Comparison of ENCODE assay signal across 9 cellular contexts in the genomic region with DNA sequence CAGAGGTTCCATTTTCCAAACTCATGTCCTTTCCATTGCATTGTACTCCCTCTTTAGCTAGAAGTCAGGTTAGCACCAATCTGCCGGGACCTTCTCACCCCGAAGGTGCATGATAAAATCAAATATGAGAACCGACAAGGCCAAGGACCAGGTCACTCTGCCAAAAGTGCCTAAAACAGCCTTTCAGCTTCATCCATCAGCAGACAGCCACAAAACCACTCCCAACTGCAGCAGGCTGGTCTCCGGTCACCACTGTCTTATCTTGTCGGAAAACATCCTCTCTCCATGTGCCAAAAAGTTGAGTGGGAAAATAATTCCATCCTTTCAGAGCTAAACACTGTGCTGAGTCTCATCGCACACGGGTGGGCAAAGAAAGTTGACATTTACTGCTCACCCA. TPM values are rescaled to one million over a fixed set of nuclear protein-coding genes. Genes with fewer than 3 reads are reported as not detected.
DNase-seq lines count a peak whose midpoint lies in the region; ATAC-seq, FAIRE-seq and TF ChIP-seq lines count a peak whose summit lies in the region.
"Had no signal": no experiment of that assay in that cellular context is flagged by ENCODE, and none has a peak within 500 bp of the region (broad histone marks: within the 10 kb centered on the region; RNA-seq: fewer than 3 reads in every experiment).

No MANE protein-coding gene starts in this region.

- no peak for FAIRE-seq in astrocyte (lab: Jason Lieb, UNC)
- FAIRE-seq: TTC549 had no signal

- H3K27ac Mint-ChIP-seq in astrocyte (ENCODE audit: unreplicated experiment), result no peak overlapping the region

- H2AFZ ChIP-seq in astrocyte (ENCODE audit: low read depth, low read length), result no peak overlapping the region
- no peak overlapping the region for H2AFZ ChIP-seq in mesenchymal stem cell (ENCODE audit: low read depth, low read length)

- H3K9me3 Mint-ChIP-seq in astrocyte (ENCODE audit: unreplicated experiment), result no peaks in the 10 kb centered on the region

- H3K27ac ChIP-seq in heart right ventricle, result peak overlapping the region in 6 of 10 donors; percentile 30 to 97 (median 93)
- H3K27ac ChIP-seq in astrocyte (ENCODE audit: low read depth, low read length), result no peak overlapping the region
- H3K27ac ChIP-seq in mesenchymal stem cell (ENCODE audit: low read length, poor library complexity, severe bottlenecking), result no peak overlapping the region
- H3K27ac ChIP-seq in vagina, result peak overlapping the region; percentile 85

- no peak overlapping the region for H3K14ac ChIP-seq in mesenchymal stem cell (ENCODE audit: low read length in 2 of 2)

- H3K27me3 Mint-ChIP-seq in astrocyte (ENCODE audit: low read depth, unreplicated experiment), result no peaks in the 10 kb centered on the region

- H3K4me2 ChIP-seq in astrocyte (ENCODE audit: low read length) (peak overlapping the region; percentile 94), mesenchymal stem cell (ENCODE audit: low read length, poor library complexity, severe bottlenecking) (no peak overlapping the region)

- peaks cover 4% of the 10 kb centered on the region for H3K36me3 Mint-ChIP-seq in astrocyte (ENCODE audit: low read depth, unreplicated experiment)

- H2BK15ac ChIP-seq in mesenchymal stem cell (ENCODE audit: low read depth, poor library complexity, severe bottlenecking), result no peak overlapping the region

- peaks cover 64% of the 10 kb centered on the region for H3K79me2 ChIP-seq in astrocyte (ENCODE audit: insufficient read depth, low read length)

- intact Hi-C loops in heart right ventricle (cut with DNase I) (loop anchor here in 3 of 10 donors (2.0 to 10.0 kb wide), 3 partner anchors 30 to 72 kb away; no protein-coding TSS in a partner anchor), left ventricle myocardium superior (cut with micrococcal nuclease) (no loop called here), vagina (cut with DNase I) (loop anchor here (5.0 kb wide), 1 partner anchor 60 kb away; a partner anchor contains a TSS)

- H3K9ac ChIP-seq in astrocyte (ENCODE audit: low read length) (peak overlapping the region; percentile 79), mesenchymal stem cell (ENCODE audit: low read length) (peak overlapping the region; percentile 87)

- H3K79me1 ChIP-seq in mesenchymal stem cell (replicated peaks; ENCODE audit: low read length, poor library complexity, severe bottlenecking), result peaks cover 32% of the 10 kb centered on the region

- no peak for TF ChIP-seq POLR2A in vagina (IDR thresholded peaks at IDR 0.05)

- no peak overlapping the region for H4K91ac ChIP-seq in mesenchymal stem cell (ENCODE audit: low read length)

- ATAC-seq in heart right ventricle, result no peak
- no peak for ATAC-seq in left ventricle myocardium superior

- no peak overlapping the region for H3K23ac ChIP-seq in mesenchymal stem cell (ENCODE audit: low read length in 2 of 2)

- DNase-seq in heart right ventricle (no peak), left ventricle myocardium superior (no peak), astrocyte (ENCODE audit: low read depth) (no peak), mesenchymal stem cell (peak; percentile 22), vagina (ENCODE audit: extremely low spot score in 2 of 2) (no peak), NCI-H526 (lab: John Stamatoyannopoulos, UW) (no peak), NOMO-1 (lab: John Stamatoyannopoulos, UW; ENCODE audit: unreplicated experiment in 2 of 2) (no peak), NCI-H1417 (lab: John Stamatoyannopoulos, UW) (no peak)

- H3K18ac ChIP-seq in mesenchymal stem cell (ENCODE audit: low read depth in 1 of 2, low read length in 2 of 2), result peak overlapping the region in 1 of 2 experiments; percentile 42

- 17 to 22% methylated on average over 7 of the region's 7 CpGs for WGBS in heart right ventricle, 2 donors
- 69% methylated on average over 7 of the region's 7 CpGs for WGBS in mesenchymal stem cell

- peak overlapping the region in 1 of 2 experiments; percentile 9 for H2BK12ac ChIP-seq in mesenchymal stem cell (ENCODE audit: low read length in 2 of 2)

- H2BK120ac ChIP-seq in mesenchymal stem cell (ENCODE audit: low read depth, low read length), result no peak overlapping the region

- H3K9me3 ChIP-seq in heart right ventricle, result no peaks in the 10 kb centered on the region
- no peaks in the 10 kb centered on the region for H3K9me3 ChIP-seq in astrocyte (ENCODE audit: insufficient read depth, low read depth, low read length)
- no peaks in the 10 kb centered on the region for H3K9me3 ChIP-seq in mesenchymal stem cell (ENCODE audit: control insufficient read depth, low read length)
- no peaks in the 10 kb centered on the region for H3K9me3 ChIP-seq in vagina

- no peak overlapping the region for H4K8ac ChIP-seq in mesenchymal stem cell (ENCODE audit: low read length)

- H2AK5ac ChIP-seq in mesenchymal stem cell (ENCODE audit: low read length, severe bottlenecking), result no peak overlapping the region

- H4K20me1 ChIP-seq in astrocyte (ENCODE audit: insufficient read depth, low read length), result peaks cover 50% of the 10 kb centered on the region

- H3K4me1 Mint-ChIP-seq in astrocyte (ENCODE audit: low read depth, unreplicated experiment), result peaks cover 2% of the 10 kb centered on the region

- H3K4me3 ChIP-seq in heart right ventricle, result peak overlapping the region in 9 of 10 donors; percentile 72 to 98 (median 88)
- H3K4me3 ChIP-seq in astrocyte (ENCODE audit: insufficient read depth, low read depth, low read length), result peak overlapping the region; percentile 77
- peak overlapping the region in 1 of 2 experiments; percentile 82 for H3K4me3 ChIP-seq in mesenchymal stem cell (ENCODE audit: insufficient read depth in 1 of 2, low read depth in 1 of 2, low read length in 2 of 2)
- H3K4me3 ChIP-seq in vagina, result peak overlapping the region; percentile 72 to 79

- H3K27me3 ChIP-seq in heart right ventricle (no peaks in the 10 kb centered on the region), astrocyte (ENCODE audit: insufficient read depth, low read length) (no peaks in the 10 kb centered on the region), mesenchymal stem cell (ENCODE audit: control insufficient read depth in 1 of 2, insufficient read depth in 1 of 2, low read length in 2 of 2) (no peaks in the 10 kb centered on the region), vagina (no peaks in the 10 kb centered on the region)

- H3K4ac ChIP-seq in mesenchymal stem cell (ENCODE audit: low read depth in 1 of 2, low read length in 2 of 2), result no peak overlapping the region

- H3K4me1 ChIP-seq in heart right ventricle (peaks cover 18 to 55% (median 40%) of the 10 kb centered on the region in 9 donors), astrocyte (ENCODE audit: insufficient read depth, low read length) (peaks cover 11% of the 10 kb centered on the region), mesenchymal stem cell (ENCODE audit: control insufficient read depth, insufficient read depth, low read depth, low read length) (peaks cover 10% of the 10 kb centered on the region), vagina (peaks cover 71% of the 10 kb centered on the region)

- H3K36me3 ChIP-seq in heart right ventricle (peaks cover 0 to 10% (median 0%) of the 10 kb centered on the region in 9 donors), astrocyte (ENCODE audit: insufficient read depth, low read length) (no peaks in the 10 kb centered on the region), mesenchymal stem cell (ENCODE audit: control insufficient read depth in 1 of 2, insufficient read depth in 2 of 2, low read depth in 1 of 2, low read length in 2 of 2) (peaks cover under 1 to 3% of the 10 kb centered on the region in 2 experiments), vagina (no peaks in the 10 kb centered on the region)

- TF ChIP-seq CTCF in heart right ventricle (IDR thresholded peaks at IDR 0.05) (no peak), astrocyte (IDR thresholded peaks at IDR 0.05; ENCODE audit: insufficient read depth, low read depth, low read length) (no peak), vagina (IDR thresholded peaks at IDR 0.05) (no peak)

- H3K4me3 Mint-ChIP-seq in astrocyte (ENCODE audit: unreplicated experiment), result peak overlapping the region; percentile 89

- H2BK5ac ChIP-seq in mesenchymal stem cell (ENCODE audit: low read depth, low read length, poor library complexity, severe bottlenecking), result no peak overlapping the region

RNA-seq across cellular contexts. Expression of a gene that starts 1.4 kb away (rescaled TPM):
- total RNA-seq in heart right ventricle (10 to 100 TPM; 34.8 to 55.2 (median 40.8) TPM), left ventricle myocardium superior (46.2 TPM), astrocyte (35.9 and 37.3 TPM in 2 replicates), vagina (135 TPM)
- 10 to 100 TPM; 32.3 to 39.3 TPM for polyA plus RNA-seq in heart right ventricle
- polyA plus RNA-seq in mesenchymal stem cell (2013, experiment 1 of 2), result 28.8 TPM
- polyA plus RNA-seq in mesenchymal stem cell (2013, experiment 2 of 2), result 26.0 TPM

RNA-seq across cellular contexts. Expression of a gene that starts 1.6 kb away (rescaled TPM):
- total RNA-seq in heart right ventricle (10 to 100 TPM; 20.6 to 43.6 (median 26.8) TPM), left ventricle myocardium superior (24.2 TPM), astrocyte (19.6 and 24.6 TPM in 2 replicates), vagina (18.9 TPM)
- polyA plus RNA-seq in heart right ventricle, result 10 to 100 TPM in 1 of 2 donors, 1 to 10 TPM in 1; 9.9 to 22.2 TPM
- polyA plus RNA-seq in mesenchymal stem cell (2013, experiment 1 of 2), result 55.0 TPM
- polyA plus RNA-seq in mesenchymal stem cell (2013, experiment 2 of 2), result 52.0 TPM

RNA-seq across cellular contexts. Expression of a gene that starts 60.0 kb away (rescaled TPM):
- total RNA-seq in heart right ventricle (10 to 100 TPM; 43.3 to 76.9 (median 56.5) TPM), left ventricle myocardium superior (54.7 TPM), astrocyte (59.5 and 63.0 TPM in 2 replicates), vagina (37.6 TPM)
- 10 to 100 TPM; 19.2 to 33.7 TPM for polyA plus RNA-seq in heart right ventricle
- polyA plus RNA-seq in mesenchymal stem cell (2013, experiment 1 of 2), result 25.1 TPM
- polyA plus RNA-seq in mesenchymal stem cell (2013, experiment 2 of 2), result 25.3 TPM

Comparison
In these comparisons a context has a peak if more than half of its experiments do, and no peak if none do; other contexts are left out.
1. H3K27ac ChIP-seq: peak in heart right ventricle (6 of 10) and vagina (single experiment); none in astrocyte (single experiment) and mesenchymal stem cell (single experiment).